Comparison of ENCODE assay signal across 1 cellular context in genomic region chr19:35074426-35075201, GRCh38.
TF ChIP-seq lines count a peak whose summit lies in the region.

No MANE protein-coding gene starts in this region.

TF ChIP-seq in H1, 55 proteins besides CTCF, POLR2A, EP300 and RAD21:
- no peak for TF ChIP-seq SIX5 (IDR thresholded peaks at IDR 0.05; ENCODE audit: low read depth, low read length)
- no peak for TF ChIP-seq ATF3 (IDR thresholded peaks at IDR 0.05; ENCODE audit: insufficient read depth, low read depth, low read length)
- TF ChIP-seq RBBP5 (IDR thresholded peaks at IDR 0.05; ENCODE audit: borderline replicate concordance, low read depth, low read length) = no peak
- no peak for TF ChIP-seq BCL11A (IDR thresholded peaks at IDR 0.05; ENCODE audit: low read depth in 2 of 2, low read length in 2 of 2)
- no peak for TF ChIP-seq EGR1 (IDR thresholded peaks at IDR 0.05; ENCODE audit: borderline replicate concordance, low read depth, low read length)
- TF ChIP-seq RFX5 (IDR thresholded peaks at IDR 0.05; ENCODE audit: borderline replicate concordance, low read depth, low read length) = no peak
- TF ChIP-seq TEAD4 (IDR thresholded peaks at IDR 0.05; ENCODE audit: low read depth, low read length) = no peak
- TF ChIP-seq SAP30 (IDR thresholded peaks at IDR 0.05; ENCODE audit: insufficient read depth, insufficient replicate concordance, low read length) = no peak
- TF ChIP-seq GABPA (IDR thresholded peaks at IDR 0.05; ENCODE audit: borderline replicate concordance, insufficient read depth, low read length) = no peak
- no peak for TF ChIP-seq MAX (IDR thresholded peaks at IDR 0.05)
- no peak for TF ChIP-seq RXRA (IDR thresholded peaks at IDR 0.05; ENCODE audit: insufficient read depth, low read depth, low read length)
- no peak for TF ChIP-seq USF2 (IDR thresholded peaks at IDR 0.05; ENCODE audit: low read length)
- TF ChIP-seq ATF2 (IDR thresholded peaks at IDR 0.05; ENCODE audit: low read length) = no peak
- TF ChIP-seq JUN (IDR thresholded peaks at IDR 0.05; ENCODE audit: low read depth, low read length) = no peak
- no peak for TF ChIP-seq ZNF274 (IDR thresholded peaks at IDR 0.05; ENCODE audit: borderline replicate concordance, extremely low read depth, low read length)
- TF ChIP-seq CHD7 (IDR thresholded peaks at IDR 0.05; ENCODE audit: insufficient replicate concordance, low read length) = no peak
- TF ChIP-seq ASH2L (IDR thresholded peaks at IDR 0.05; ENCODE audit: low read length) = no peak
- no peak for TF ChIP-seq CBX8 (IDR thresholded peaks at IDR 0.05; ENCODE audit: borderline replicate concordance, low read depth, low read length)
- no peak for TF ChIP-seq YY1 (IDR thresholded peaks at IDR 0.05; ENCODE audit: low read depth, low read length)
- no peak for TF ChIP-seq SP2 (IDR thresholded peaks at IDR 0.05; ENCODE audit: low read length)
